Comparison of ENCODE assay signal across 26 cellular contexts in the genomic region with DNA sequence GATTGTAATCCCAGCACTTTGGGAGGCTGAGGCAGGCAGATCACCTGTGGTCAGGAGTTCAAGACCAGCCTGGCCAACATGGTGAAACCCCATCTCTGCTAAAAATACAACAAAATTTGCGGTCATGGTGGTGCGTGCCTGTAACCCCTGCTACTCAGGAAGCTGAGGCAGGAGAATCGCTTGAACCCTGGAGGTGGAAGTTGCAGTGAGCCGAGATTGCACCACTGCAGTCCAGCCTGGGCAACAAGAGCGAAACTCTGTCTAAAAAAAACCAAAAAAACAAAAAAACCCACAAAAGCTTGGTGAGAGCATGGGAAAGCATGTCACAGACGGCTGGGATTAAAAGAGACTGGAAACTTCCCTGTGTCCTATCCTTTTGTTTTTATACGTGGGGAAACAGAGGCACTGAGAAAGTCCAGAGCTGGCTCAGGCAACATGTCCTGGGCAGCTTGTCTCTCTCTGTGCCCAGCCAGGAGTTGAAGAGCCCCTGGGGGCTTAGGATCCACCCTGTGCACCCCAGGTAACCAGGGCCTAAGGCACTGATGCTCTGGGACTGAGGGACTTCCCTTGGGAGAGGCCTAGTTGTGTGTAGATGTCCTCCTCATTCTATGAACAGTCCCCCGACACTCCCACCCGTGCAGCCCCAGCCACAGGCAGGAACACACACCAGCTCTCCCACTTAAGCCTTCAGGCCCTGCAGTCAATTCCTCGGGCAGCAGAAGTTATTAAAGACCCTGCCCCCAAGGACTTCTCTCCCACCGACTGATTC.
"Had no signal": no experiment of that assay in that cellular context is flagged by ENCODE, and none has a peak within 500 bp of the region (broad histone marks: within the 10 kb centered on the region; RNA-seq: fewer than 3 reads in every experiment).

No MANE protein-coding gene starts in this region.

- H3K4me3 ChIP-seq: MG63, SK-N-MC had no signal

- H3K27ac ChIP-seq: KMS-11, SK-N-MC had no signal

- H3K9me3 ChIP-seq: MG63 had no signal

- H3K9ac ChIP-seq: KMS-11 had no signal

- FAIRE-seq: bronchial epithelial cell, RCC 7860, TTC549 had no signal

- DNase-seq: activated B cell treated with CpG ODN at 0.5 μM for 24 hours; activated CD4-positive, alpha-beta T cell treated with anti-CD3 and anti-CD28 coated beads for 1 hour; activated CD4-positive, alpha-beta T cell treated with anti-CD3 and anti-CD28 coated beads, Interleukin-2, amount 10 ng/mL, durations not matched to agents 24 days and 14 days; activated CD4-positive, alpha-beta T cell treated with anti-CD3 and anti-CD28 coated beads, Interleukin-2, amount 50 U/mL, for 48 hours; activated CD8-positive, alpha-beta memory T cell treated with anti-CD3 and anti-CD28 coated beads, Interleukin-2, amount 10 ng/mL, durations not matched to agents 7 days and 5 days; activated effector memory CD4-positive, alpha-beta T cell treated with Interleukin-2 at 50 U/mL for 16 hours; activated naive CD4-positive, alpha-beta T cell; activated T-cell treated with anti-CD3 and anti-CD28 coated beads, Interleukin-2, amount 50 U/mL, for 24 hours; central memory CD4-positive, alpha-beta T cell; MG63; NCI-H1436 treated with DMSO at 0.1 percent for 48 hours; NCI-H187; NCI-H2081 treated with DMSO at 0.1 percent for 48 hours; NCI-H2171; NCI-H226; NCI-H526; NCI-H774; PC-3; T-cell; T-helper 2 cell; T1000 had no signal

- ATAC-seq: activated CD8-positive, alpha-beta memory T cell treated with anti-CD3 and anti-CD28 coated beads, Interleukin-2, amount 10 ng/mL, durations not matched to agents 7 days and 5 days; PC-3; T-cell had no signal

- H3K36me3 ChIP-seq: MG63 had no signal
